8 cellular contexts compared by ENCODE assay signal in the genomic region with DNA sequence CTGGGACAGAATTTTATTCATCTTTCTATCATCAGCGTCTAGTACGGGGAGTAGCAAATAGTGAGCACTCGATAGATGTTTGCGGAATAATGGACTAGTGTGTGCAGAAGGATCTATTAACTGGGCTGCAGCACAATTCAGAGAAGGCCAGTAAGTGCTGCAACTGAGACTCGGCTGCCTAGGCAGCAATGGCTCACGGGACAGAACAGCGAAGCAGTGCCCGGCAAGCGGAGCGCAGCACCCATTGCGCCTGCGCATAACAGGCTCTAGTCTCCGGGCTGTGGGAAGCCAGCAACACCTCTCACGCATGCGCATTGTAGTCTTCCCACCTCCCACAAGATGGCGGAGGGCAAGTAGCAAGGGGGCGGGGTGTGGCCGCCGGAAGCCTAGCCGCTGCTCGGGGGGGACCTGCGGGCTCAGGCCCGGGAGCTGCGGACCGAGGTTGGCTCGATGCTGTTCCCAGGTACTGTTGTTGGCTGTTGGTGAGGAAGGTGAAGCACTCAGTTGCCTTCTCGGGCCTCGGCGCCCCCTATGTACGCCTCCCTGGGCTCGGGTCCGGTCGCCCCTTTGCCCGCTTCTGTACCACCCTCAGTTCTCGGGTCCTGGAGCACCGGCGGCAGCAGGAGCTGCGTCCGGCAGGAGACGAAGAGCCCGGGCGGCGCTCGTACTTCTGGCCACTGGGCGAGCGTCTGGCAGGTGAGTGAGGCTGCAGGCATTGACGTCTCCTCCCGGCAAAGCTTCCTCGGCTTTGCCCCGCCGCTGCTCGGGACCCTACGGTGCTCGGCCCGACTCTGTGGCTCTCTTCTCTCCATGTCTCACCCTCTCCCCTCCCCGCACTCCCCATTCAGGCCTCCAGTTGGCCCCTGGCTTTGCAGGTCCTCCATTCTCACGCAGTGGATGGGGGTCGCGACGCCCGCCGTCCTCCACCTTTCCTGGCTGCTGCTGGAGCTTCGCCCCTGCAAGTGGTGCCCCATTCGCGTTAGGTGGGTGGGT.
DNase-seq lines count a peak whose midpoint lies in the region; ATAC-seq and TF ChIP-seq lines count a peak whose summit lies in the region.

No MANE protein-coding gene starts in this region.

- DNase-seq in DMS114 treated with DMSO at 0.1 percent for 48 hours (lab: John Stamatoyannopoulos, UW; ENCODE audit: unreplicated experiment) (peak; percentile 98), HuH-7.5 (ENCODE audit: low spot score) (peak; percentile 86), activated T-cell treated with anti-CD3 and anti-CD28 coated beads for 24 hours (ENCODE audit: low read depth) (peak; percentile 98), epidermal melanocyte (ENCODE audit: insufficient read length, low spot score) (peak; percentile 96), midbrain (lab: John Stamatoyannopoulos, UW) (peak; percentile 97)
- DNase-seq in stimulated activated CD8-positive, alpha-beta memory T cell treated with anti-CD3 and anti-CD28 coated beads, Interleukin-15, amount 100 ng/mL, for 48 hours (ENCODE audit: low read depth in 2 of 2): peak; percentile 94 to 97

- H3K27me3 ChIP-seq in OCI-LY3 (ENCODE audit: low read depth, low read length): no peaks in the 10 kb centered on the region

- H3K9ac ChIP-seq in OCI-LY3 (ENCODE audit: low read length): peak overlapping the region; percentile 93

- H3K27ac ChIP-seq in OCI-LY3 (ENCODE audit: low read length): peak overlapping the region; percentile 64

- H3K36me3 ChIP-seq in OCI-LY3 (replicated peaks; ENCODE audit: low read depth, low read length): no peaks in the 10 kb centered on the region

- peaks cover 39% of the 10 kb centered on the region for H3K79me2 ChIP-seq in OCI-LY3 (ENCODE audit: low read length)

- no peak for TF ChIP-seq CTCF in OCI-LY3 (IDR thresholded peaks at IDR 0.05; ENCODE audit: low read depth, low read length)

- peak overlapping the region; percentile 82 for H3K4me2 ChIP-seq in OCI-LY3 (ENCODE audit: low read length)

- H2AFZ ChIP-seq in OCI-LY3 (ENCODE audit: low read depth, low read length): peak overlapping the region; percentile 95

- H3K9me3 ChIP-seq in OCI-LY3 (ENCODE audit: insufficient read depth, low read length): no peaks in the 10 kb centered on the region

- peaks cover 16% of the 10 kb centered on the region for H3K4me1 ChIP-seq in OCI-LY3 (ENCODE audit: low read length)

- peak overlapping the region; percentile 100 for H3K4me3 ChIP-seq in OCI-LY3 (ENCODE audit: low read length)

- no peaks in the 10 kb centered on the region for H4K20me1 ChIP-seq in OCI-LY3 (ENCODE audit: insufficient read depth, low read length)

- peak; percentile 93 for ATAC-seq in GM21528 (IDR thresholded peaks at IDR 0.05; ENCODE audit: low FRiP score, unreplicated experiment)

Comparison
In these comparisons a context has a peak if more than half of its experiments do, and no peak if none do; other contexts are left out.
1. Peak in every context shown above with its lines: DNase-seq, ATAC-seq, H3K4me3 ChIP-seq and H3K27ac ChIP-seq.